Comparison of ENCODE assay signal across 13 cellular contexts in the genomic region with DNA sequence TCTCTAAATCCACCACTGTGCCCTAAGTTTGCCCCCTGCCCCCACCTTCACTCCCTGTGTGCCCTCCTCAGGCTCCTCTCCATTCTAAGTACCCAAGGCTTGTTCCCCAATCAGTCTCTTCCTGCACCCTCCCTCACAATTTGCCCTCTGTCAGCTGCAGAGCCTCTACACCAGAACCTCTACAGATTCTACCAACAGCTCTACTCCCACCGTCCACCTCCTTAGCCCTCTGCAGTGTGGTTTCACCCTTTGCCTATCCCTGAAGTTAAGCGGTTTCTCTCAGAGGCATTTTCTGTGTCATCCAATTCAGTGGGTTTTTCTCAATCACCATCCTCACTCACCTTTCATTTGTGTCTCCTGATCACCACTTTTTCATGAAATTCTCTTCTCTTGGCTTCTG. TPM values are rescaled to one million over a fixed set of nuclear protein-coding genes. Genes with fewer than 3 reads are reported as not detected.
DNase-seq lines count a peak whose midpoint lies in the region; ATAC-seq and TF ChIP-seq lines count a peak whose summit lies in the region.
"Had no signal": no experiment of that assay in that cellular context is flagged by ENCODE, and none has a peak within 500 bp of the region (broad histone marks: within the 10 kb centered on the region; RNA-seq: fewer than 3 reads in every experiment).

No MANE protein-coding gene starts in this region.

- no peaks in the 10 kb centered on the region for H4K20me1 ChIP-seq in Loucy (ENCODE audit: insufficient read depth, low read length, poor library complexity, severe bottlenecking)

- H3K4me3 ChIP-seq in Loucy (ENCODE audit: low read length, poor library complexity, severe bottlenecking) = no peak overlapping the region
- H3K4me3 ChIP-seq: A549 had no signal

- no peaks in the 10 kb centered on the region for H3K27me3 ChIP-seq in Loucy (ENCODE audit: insufficient read depth, low read length, poor library complexity, severe bottlenecking)
- H3K27me3 ChIP-seq: BE2C had no signal

- H3K27ac Mint-ChIP-seq in activated T-cell treated with anti-CD3 and anti-CD28 coated beads, Interleukin-2, amount 50 U/mL, for 72 hours = peak overlapping the region; percentile 94
- H3K27ac Mint-ChIP-seq in activated T-helper 2 cell treated with anti-CD3 and anti-CD28 coated beads, Interferon-gamma antibody, Interleukin-2, Interleukin-4, amounts not matched to agents 10 μg/mL and 5 μg/mL and 100 μg/mL, durations not matched to agents 14 hours and 24 hours and 36 hours = peak overlapping the region; percentile 23
- peak overlapping the region; percentile 19 for H3K27ac Mint-ChIP-seq in stimulated activated memory B cell treated with anti-CD40 and anti-IgM and Interleukin-4, amounts not matched to agents 10 μg/mL and 1 μg/mL and 100 μg/mL, for 72 hours

- H3K36me3 Mint-ChIP-seq in activated T-cell treated with anti-CD3 and anti-CD28 coated beads, Interleukin-2, amount 50 U/mL, for 72 hours (ENCODE audit: insufficient read depth in 2 of 2) = no peaks in the 10 kb centered on the region
- no peaks in the 10 kb centered on the region for H3K36me3 Mint-ChIP-seq in activated T-helper 2 cell treated with anti-CD3 and anti-CD28 coated beads, Interferon-gamma antibody, Interleukin-2, Interleukin-4, amounts not matched to agents 10 μg/mL and 5 μg/mL and 100 μg/mL, durations not matched to agents 14 hours and 24 hours and 36 hours (ENCODE audit: low read depth)
- H3K36me3 Mint-ChIP-seq in stimulated activated memory B cell treated with anti-CD40 and anti-IgM and Interleukin-4, amounts not matched to agents 10 μg/mL and 1 μg/mL and 100 μg/mL, for 72 hours = no peaks in the 10 kb centered on the region
- H3K36me3 Mint-ChIP-seq: CD4-positive, alpha-beta memory T cell had no signal

- H3K4me1 ChIP-seq in Loucy (ENCODE audit: insufficient read depth, low read length, poor library complexity, severe bottlenecking) = peaks cover 34% of the 10 kb centered on the region
- H3K4me1 ChIP-seq: A549 had no signal

- H3K9me3 Mint-ChIP-seq in activated T-cell treated with anti-CD3 and anti-CD28 coated beads, Interleukin-2, amount 50 U/mL, for 72 hours = no peaks in the 10 kb centered on the region
- no peaks in the 10 kb centered on the region for H3K9me3 Mint-ChIP-seq in activated T-helper 2 cell treated with anti-CD3 and anti-CD28 coated beads, Interferon-gamma antibody, Interleukin-2, Interleukin-4, amounts not matched to agents 10 μg/mL and 5 μg/mL and 100 μg/mL, durations not matched to agents 14 hours and 24 hours and 36 hours
- no peaks in the 10 kb centered on the region for H3K9me3 Mint-ChIP-seq in stimulated activated memory B cell treated with anti-CD40 and anti-IgM and Interleukin-4, amounts not matched to agents 10 μg/mL and 1 μg/mL and 100 μg/mL, for 72 hours
- H3K9me3 Mint-ChIP-seq: CD4-positive, alpha-beta memory T cell had no signal

- H3F3A ChIP-seq in Loucy (ENCODE audit: low read depth) = no peaks in the 10 kb centered on the region

- no peaks in the 10 kb centered on the region for H3K9me3 ChIP-seq in Loucy (ENCODE audit: insufficient read depth, low read depth, low read length)
- H3K9me3 ChIP-seq: A549, BE2C had no signal

- no peaks in the 10 kb centered on the region for H3K36me3 ChIP-seq in Loucy (ENCODE audit: insufficient read depth, low read length)
- H3K36me3 ChIP-seq: BE2C had no signal

- H3K9me2 ChIP-seq in Loucy (replicated peaks; ENCODE audit: low read depth, low read length) = no peaks in the 10 kb centered on the region

- ATAC-seq in activated T-cell treated with anti-CD3 and anti-CD28 coated beads, Interleukin-2, amount 50 U/mL, for 72 hours (replicated peaks in 1 of 2) = peak; percentile 41 to 42
- ATAC-seq in stimulated activated memory B cell treated with anti-CD40 and anti-IgM and Interleukin-4, amounts not matched to agents 10 μg/mL and 1 μg/mL and 100 μg/mL, for 72 hours = no peak
- ATAC-seq in HG02885 (IDR thresholded peaks at IDR 0.05; ENCODE audit: poor library complexity, unreplicated experiment) = no peak
- ATAC-seq: A549 had no signal

- no peaks in the 10 kb centered on the region for H3K27me3 Mint-ChIP-seq in activated T-cell treated with anti-CD3 and anti-CD28 coated beads, Interleukin-2, amount 50 U/mL, for 72 hours (ENCODE audit: low read depth)
- H3K27me3 Mint-ChIP-seq in activated T-helper 2 cell treated with anti-CD3 and anti-CD28 coated beads, Interferon-gamma antibody, Interleukin-2, Interleukin-4, amounts not matched to agents 10 μg/mL and 5 μg/mL and 100 μg/mL, durations not matched to agents 14 hours and 24 hours and 36 hours (ENCODE audit: low read depth) = no peaks in the 10 kb centered on the region
- H3K27me3 Mint-ChIP-seq in stimulated activated memory B cell treated with anti-CD40 and anti-IgM and Interleukin-4, amounts not matched to agents 10 μg/mL and 1 μg/mL and 100 μg/mL, for 72 hours = no peaks in the 10 kb centered on the region

- intact Hi-C loops in activated T-helper 2 cell treated with anti-CD3 and anti-CD28 coated beads, Interferon-gamma antibody, Interleukin-2, Interleukin-4, amounts not matched to agents 10 μg/mL and 5 μg/mL and 100 μg/mL, durations not matched to agents 14 hours and 24 hours and 36 hours (cut with micrococcal nuclease) = loop anchor here (5.0 kb wide), 1 partner anchor 34 kb away; no protein-coding TSS in a partner anchor

- no peak overlapping the region for H3K9ac ChIP-seq in Loucy (ENCODE audit: low read depth, low read length, poor library complexity, severe bottlenecking)

- H2AFZ ChIP-seq in Loucy (ENCODE audit: low read length) = peak overlapping the region; percentile 18

- peaks cover 46% of the 10 kb centered on the region for H3K4me1 Mint-ChIP-seq in activated T-cell treated with anti-CD3 and anti-CD28 coated beads, Interleukin-2, amount 50 U/mL, for 72 hours (ENCODE audit: low read depth)
- H3K4me1 Mint-ChIP-seq in activated T-helper 2 cell treated with anti-CD3 and anti-CD28 coated beads, Interferon-gamma antibody, Interleukin-2, Interleukin-4, amounts not matched to agents 10 μg/mL and 5 μg/mL and 100 μg/mL, durations not matched to agents 14 hours and 24 hours and 36 hours (ENCODE audit: low read depth) = peaks cover 34% of the 10 kb centered on the region
- peaks cover 8% of the 10 kb centered on the region for H3K4me1 Mint-ChIP-seq in stimulated activated memory B cell treated with anti-CD40 and anti-IgM and Interleukin-4, amounts not matched to agents 10 μg/mL and 1 μg/mL and 100 μg/mL, for 72 hours
- H3K4me1 Mint-ChIP-seq: CD4-positive, alpha-beta memory T cell had no signal

- no peak for TF ChIP-seq CTCF in Loucy (conservative IDR thresholded peaks at IDR 0.05; ENCODE audit: low read length)

- H3K4me2 ChIP-seq in Loucy (ENCODE audit: low read depth, low read length, poor library complexity, severe bottlenecking) = no peak overlapping the region
- H3K4me2 ChIP-seq: A549 had no signal

- DNase-seq in activated T-cell treated with anti-CD3 and anti-CD28 coated beads, Interleukin-2, amount 50 U/mL, for 72 hours = no peak
- no peak for DNase-seq in activated T-cell treated with anti-CD3 and anti-CD28 coated beads for 4 hours
- no peak for DNase-seq in activated T-helper 2 cell treated with anti-CD3 and anti-CD28 coated beads, Interferon-gamma antibody, Interleukin-2, Interleukin-4, amounts not matched to agents 10 μg/mL and 5 μg/mL and 100 μg/mL, durations not matched to agents 14 hours and 24 hours and 36 hours (ENCODE audit: low spot score)
- no peak for DNase-seq in GM19238 (ENCODE audit: insufficient read length, low spot score)
- DNase-seq: BE2C; CD4-positive, alpha-beta memory T cell; DMS79; GDM1; HCEC 1CT had no signal

- H3K4me3 Mint-ChIP-seq in activated T-cell treated with anti-CD3 and anti-CD28 coated beads, Interleukin-2, amount 50 U/mL, for 72 hours = peak overlapping the region; percentile 47 to 68
- H3K4me3 Mint-ChIP-seq in activated T-helper 2 cell treated with anti-CD3 and anti-CD28 coated beads, Interferon-gamma antibody, Interleukin-2, Interleukin-4, amounts not matched to agents 10 μg/mL and 5 μg/mL and 100 μg/mL, durations not matched to agents 14 hours and 24 hours and 36 hours (ENCODE audit: low read depth) = no peak overlapping the region
- no peak overlapping the region for H3K4me3 Mint-ChIP-seq in stimulated activated memory B cell treated with anti-CD40 and anti-IgM and Interleukin-4, amounts not matched to agents 10 μg/mL and 1 μg/mL and 100 μg/mL, for 72 hours
- H3K4me3 Mint-ChIP-seq: CD4-positive, alpha-beta memory T cell had no signal

- no peaks in the 10 kb centered on the region for H3K79me2 ChIP-seq in Loucy (ENCODE audit: insufficient read depth, low read length)

RNA-seq across cellular contexts. Expression of gene ERAP2, which starts 13.2 kb away (rescaled TPM):
- total RNA-seq in activated T-cell treated with anti-CD3 and anti-CD28 coated beads, Interleukin-2, amount 50 U/mL, for 72 hours = 100 to 1,000 TPM in 1 of 2 donors, 10 to 100 TPM in 1; 92.1 to 133 TPM
- 46.8 and 49.3 TPM in 2 replicates for total RNA-seq in activated T-helper 2 cell treated with anti-CD3 and anti-CD28 coated beads, Interferon-gamma antibody, Interleukin-2, Interleukin-4, amounts not matched to agents 10 μg/mL and 5 μg/mL and 100 μg/mL, durations not matched to agents 14 hours and 24 hours and 36 hours

RNA-seq across cellular contexts. Expression of gene ERAP1, which starts 55.4 kb away (rescaled TPM):
- total RNA-seq in activated T-cell treated with anti-CD3 and anti-CD28 coated beads, Interleukin-2, amount 50 U/mL, for 72 hours = 100 to 1,000 TPM in 1 of 2 donors, 10 to 100 TPM in 1; 91.3 to 105 TPM
- 99.6 and 108 TPM in 2 replicates for total RNA-seq in activated T-helper 2 cell treated with anti-CD3 and anti-CD28 coated beads, Interferon-gamma antibody, Interleukin-2, Interleukin-4, amounts not matched to agents 10 μg/mL and 5 μg/mL and 100 μg/mL, durations not matched to agents 14 hours and 24 hours and 36 hours

Comparison
In these comparisons a context has a peak if more than half of its experiments do, and no peak if none do; other contexts are left out.
1. ATAC-seq: peak in activated T-cell treated with anti-CD3 and anti-CD28 coated beads, Interleukin-2, amount 50 U/mL, for 72 hours (2 of 2); none in stimulated activated memory B cell treated with anti-CD40 and anti-IgM and Interleukin-4, amounts not matched to agents 10 μg/mL and 1 μg/mL and 100 μg/mL, for 72 hours (single experiment) and HG02885 (single experiment).
2. H3K27ac Mint-ChIP-seq: peak in every context shown above with its lines; median percentile 94 in activated T-cell treated with anti-CD3 and anti-CD28 coated beads, Interleukin-2, amount 50 U/mL, for 72 hours; 23 in activated T-helper 2 cell treated with anti-CD3 and anti-CD28 coated beads, Interferon-gamma antibody, Interleukin-2, Interleukin-4, amounts not matched to agents 10 μg/mL and 5 μg/mL and 100 μg/mL, durations not matched to agents 14 hours and 24 hours and 36 hours; 19 in stimulated activated memory B cell treated with anti-CD40 and anti-IgM and Interleukin-4, amounts not matched to agents 10 μg/mL and 1 μg/mL and 100 μg/mL, for 72 hours.
3. H3K4me3 Mint-ChIP-seq: peak in activated T-cell treated with anti-CD3 and anti-CD28 coated beads, Interleukin-2, amount 50 U/mL, for 72 hours (2 of 2); none in activated T-helper 2 cell treated with anti-CD3 and anti-CD28 coated beads, Interferon-gamma antibody, Interleukin-2, Interleukin-4, amounts not matched to agents 10 μg/mL and 5 μg/mL and 100 μg/mL, durations not matched to agents 14 hours and 24 hours and 36 hours (single experiment) and stimulated activated memory B cell treated with anti-CD40 and anti-IgM and Interleukin-4, amounts not matched to agents 10 μg/mL and 1 μg/mL and 100 μg/mL, for 72 hours (single experiment).